13 cellular contexts compared by ENCODE assay signal in the genomic region with DNA sequence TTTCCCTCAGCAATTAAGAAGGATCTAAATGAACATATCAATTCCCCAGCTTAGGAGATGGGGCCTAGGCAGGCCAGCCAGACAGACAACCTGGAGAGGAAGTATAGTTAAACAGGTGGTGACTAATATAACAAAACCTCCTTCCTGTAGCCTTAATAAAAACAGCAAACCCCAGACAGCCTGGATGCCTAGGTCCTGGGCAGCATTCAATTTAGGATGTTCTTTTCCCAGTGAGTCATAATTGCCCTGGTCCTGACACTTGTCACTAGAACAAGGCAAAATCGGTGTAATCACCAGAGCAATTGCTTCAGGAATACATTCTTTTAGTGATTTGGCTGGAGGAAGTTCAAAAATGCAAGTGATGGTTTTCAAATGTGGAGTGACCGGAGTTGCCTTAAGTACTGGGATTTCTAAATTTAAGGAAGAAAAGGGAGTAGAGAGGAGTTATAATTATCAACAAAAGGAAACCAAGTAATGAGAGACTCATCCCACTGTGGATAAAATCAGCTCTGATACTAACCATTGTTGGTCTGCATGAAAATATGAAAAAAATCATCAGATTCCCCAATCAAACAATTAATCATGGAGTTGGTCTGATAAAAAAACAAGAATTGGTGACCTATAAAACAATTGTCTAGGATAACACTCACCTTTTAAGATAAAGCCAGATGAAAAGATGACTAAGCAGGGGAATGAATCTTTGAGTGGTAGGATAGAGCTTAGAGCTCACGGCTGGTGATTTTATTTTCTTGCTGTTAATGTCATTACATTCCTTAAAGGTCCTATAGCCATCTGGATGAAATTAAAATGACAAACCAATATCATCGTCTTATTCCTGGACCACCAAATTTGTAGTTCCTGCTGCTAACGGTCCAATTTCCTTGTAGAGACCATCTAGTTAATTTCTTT. TPM values are rescaled to one million over a fixed set of nuclear protein-coding genes. Genes with fewer than 3 reads are reported as not detected.
DNase-seq lines count a peak whose midpoint lies in the region; ATAC-seq and TF ChIP-seq lines count a peak whose summit lies in the region.
"Had no signal": no experiment of that assay in that cellular context is flagged by ENCODE, and none has a peak within 500 bp of the region (broad histone marks: within the 10 kb centered on the region; RNA-seq: fewer than 3 reads in every experiment).

No MANE protein-coding gene starts in this region.

- no peak for TF ChIP-seq CTCF in HCT116 (IDR thresholded peaks at IDR 0.05 in 2 of 3, conservative IDR thresholded peaks at IDR 0.05 in 1 of 3; ENCODE audit: borderline replicate concordance in 1 of 3, insufficient read depth in 1 of 3, low read depth in 2 of 3, low read length in 2 of 3)
- no peak for TF ChIP-seq CTCF in foreskin fibroblast (IDR thresholded peaks at IDR 0.05; ENCODE audit: low read depth, low read length)

- no peak overlapping the region for H3K27ac ChIP-seq in HCT116 (ENCODE audit: low read depth, low read length)
- H3K27ac ChIP-seq: heart right ventricle, uterus had no signal

- no peak overlapping the region for H3K27ac Mint-ChIP-seq in activated naive CD8-positive, alpha-beta T cell treated with anti-CD3 and anti-CD28 coated beads for 36 hours
- H3K27ac Mint-ChIP-seq: brain, mesothelial cell of epicardium had no signal

- H3K9ac ChIP-seq in HCT116 (ENCODE audit: low read length): no peak overlapping the region

- H3K9me3 ChIP-seq in HCT116 (ENCODE audit: control insufficient read depth in 1 of 2, insufficient read depth in 1 of 2, low read depth in 1 of 2, low read length in 2 of 2): no peaks in the 10 kb centered on the region
- H3K9me3 ChIP-seq: heart right ventricle, uterus had no signal

- RAD21 ChIA-PET in HCT116 (lab: Charles Lee; ENCODE audit: low non-redundant PET in 1 of 2, low total read pairs in 2 of 2, uncharacterized antibody in 2 of 2, unreplicated experiment in 2 of 2): no interaction called here

- H3K9me3 Mint-ChIP-seq in activated naive CD8-positive, alpha-beta T cell treated with anti-CD3 and anti-CD28 coated beads for 36 hours: no peaks in the 10 kb centered on the region
- H3K9me3 Mint-ChIP-seq: brain had no signal

- H3K4me2 ChIP-seq in HCT116 (ENCODE audit: low read length): peak overlapping the region; percentile 52

- no peaks in the 10 kb centered on the region for H3K9me2 ChIP-seq in HCT116 (ENCODE audit: insufficient read depth)

- intact Hi-C loops in HCT116 (cut with micrococcal nuclease): no loop called here

- TF ChIP-seq POLR2A in HCT116 (IDR thresholded peaks at IDR 0.05; ENCODE audit: borderline replicate concordance, extremely low read depth, insufficient read depth, insufficient read length): no peak

- no peaks in the 10 kb centered on the region for H3K27me3 ChIP-seq in HCT116 (ENCODE audit: insufficient read depth, low read length)
- H3K27me3 ChIP-seq: heart right ventricle, uterus had no signal

- CTCF ChIA-PET in HCT116 (lab: Charles Lee): no interaction called here

- TF ChIP-seq RAD21 in HCT116 (IDR thresholded peaks at IDR 0.05; ENCODE audit: low read depth): no peak

- ATAC-seq in HCT116: peak; percentile 80
- ATAC-seq: heart right ventricle had no signal

- peaks cover 7 to 14% of the 10 kb centered on the region in 2 experiments; a peak in 3 of 4 replicates for H3K4me1 ChIP-seq in HCT116 (ENCODE audit: control insufficient read depth in 1 of 2, insufficient read depth in 2 of 2, low read length in 2 of 2)
- H3K4me1 ChIP-seq: uterus had no signal

- POLR2A ChIA-PET in HCT116 (lab: Charles Lee): no interaction called here

- H3K36me3 Mint-ChIP-seq in activated naive CD8-positive, alpha-beta T cell treated with anti-CD3 and anti-CD28 coated beads for 36 hours: no peaks in the 10 kb centered on the region
- H3K36me3 Mint-ChIP-seq: brain, mesothelial cell of epicardium had no signal

- no peaks in the 10 kb centered on the region for H3K79me2 ChIP-seq in HCT116 (ENCODE audit: insufficient read depth, low read length)

- H4K20me1 ChIP-seq in HCT116 (ENCODE audit: insufficient read depth): no peaks in the 10 kb centered on the region

- no peaks in the 10 kb centered on the region for H3K27me3 Mint-ChIP-seq in activated naive CD8-positive, alpha-beta T cell treated with anti-CD3 and anti-CD28 coated beads for 36 hours

- H3K4me3 ChIP-seq in HCT116 (replicated peaks in 1 of 2; ENCODE audit: low read depth in 1 of 2, low read length in 2 of 2) (no peak overlapping the region), foreskin fibroblast (ENCODE audit: low read depth in 1 of 2, low read length in 2 of 2) (no peak overlapping the region)
- H3K4me3 ChIP-seq: heart right ventricle, uterus had no signal

- BruUV-seq in HCT116 (replicated peaks; lab: Mats Ljungman, UMichigan): no TSS peak

- H3K36me3 ChIP-seq in HCT116 (ENCODE audit: control insufficient read depth in 1 of 2, insufficient read depth in 2 of 2, low read length in 2 of 2): no peaks in the 10 kb centered on the region
- H3K36me3 ChIP-seq: heart right ventricle, uterus had no signal

- H3K4me1 Mint-ChIP-seq in activated naive CD8-positive, alpha-beta T cell treated with anti-CD3 and anti-CD28 coated beads for 36 hours: peaks cover 5% of the 10 kb centered on the region
- H3K4me1 Mint-ChIP-seq: brain had no signal

- DNase-seq in 8988T (peak; percentile 36), HCT116 (ENCODE audit: low read depth, low spot score) (peak; percentile 19), SW480 (ENCODE audit: low spot score) (peak; percentile 5), foreskin fibroblast (peak; percentile 75 to 78), globus pallidus (ENCODE audit: low spot score) (no peak), DMS 273 (lab: John Stamatoyannopoulos, UW; ENCODE audit: unreplicated experiment) (no peak), NCI-H2081 (lab: John Stamatoyannopoulos, UW) (no peak)
- DNase-seq in activated naive CD8-positive, alpha-beta T cell treated with anti-CD3 and anti-CD28 coated beads for 36 hours: no peak
- DNase-seq: heart right ventricle, NCI-H1048, uterus had no signal

- H3K4me3 Mint-ChIP-seq in activated naive CD8-positive, alpha-beta T cell treated with anti-CD3 and anti-CD28 coated beads for 36 hours: no peak overlapping the region
- H3K4me3 Mint-ChIP-seq: brain, mesothelial cell of epicardium had no signal

- H2AFZ ChIP-seq in HCT116 (ENCODE audit: low read depth, low read length, poor library complexity, severe bottlenecking): no peak overlapping the region

TF ChIP-seq in HCT116, 20 proteins besides CTCF, POLR2A, EP300 and RAD21:
- TF ChIP-seq JUND (IDR thresholded peaks at IDR 0.05) (peak; percentile 49), SP1 (IDR thresholded peaks at IDR 0.05; ENCODE audit: low read depth) (peak; percentile 29; the same call in 1 of the 2 replicates), CBX3 (IDR thresholded peaks at IDR 0.05; ENCODE audit: low read depth) (0 out of 2 replicates have a peak, but pooled peaks have one; percentile 14), EGR1 (IDR thresholded peaks at IDR 0.05; ENCODE audit: low read depth) (no peak), FOSL1 (IDR thresholded peaks at IDR 0.05; ENCODE audit: low read depth) (peak; percentile 60; the same call in 1 of the 2 replicates), SRF (IDR thresholded peaks at IDR 0.05; ENCODE audit: low read depth) (no peak)

RNA-seq across cellular contexts. Expression of a gene that starts 39.0 kb away (rescaled TPM):
- total RNA-seq in HCT116 (2021; ENCODE audit: unreplicated experiment): 291 TPM
- polyA plus RNA-seq in HCT116 (2012): 108 and 149 TPM in 2 replicates
- 100 to 1,000 TPM; 290 to 299 TPM for total RNA-seq in activated naive CD8-positive, alpha-beta T cell treated with anti-CD3 and anti-CD28 coated beads for 36 hours

Comparison
In these comparisons a context has a peak if more than half of its experiments do, and no peak if none do; other contexts are left out.
1. DNase-seq: peak in 8988T (single experiment), HCT116 (single experiment), SW480 (single experiment) and foreskin fibroblast (2 of 2); none in activated naive CD8-positive, alpha-beta T cell treated with anti-CD3 and anti-CD28 coated beads for 36 hours (single experiment), globus pallidus (single experiment), DMS 273 (single experiment) and NCI-H2081 (0 of 2).